Comparison of ENCODE assay signal across 17 cellular contexts in genomic region chr1:6101826-6102225, GRCh38.
"Had no signal": no experiment of that assay in that cellular context is flagged by ENCODE, and none has a peak within 500 bp of the region (broad histone marks: within the 10 kb centered on the region; RNA-seq: fewer than 3 reads in every experiment).

No MANE protein-coding gene starts in this region.

- H3K9me3 Mint-ChIP-seq: activated CD4-positive, alpha-beta memory T cell treated with anti-CD3 and anti-CD28 coated beads, Interleukin-2, amount 10 ng/mL, durations not matched to agents 7 days and 5 days; naive B cell; type B pancreatic cell had no signal

- H3K27me3 Mint-ChIP-seq: activated CD4-positive, alpha-beta memory T cell treated with anti-CD3 and anti-CD28 coated beads, Interleukin-2, amount 10 ng/mL, durations not matched to agents 7 days and 5 days had no signal

- H3K27me3 ChIP-seq: cardiac muscle cell had no signal

- ATAC-seq: gastroesophageal sphincter, left lobe of liver had no signal

- H3K4me3 ChIP-seq: adrenal gland, cardiac muscle cell, dorsolateral prefrontal cortex, gastroesophageal sphincter, suprapubic skin had no signal

- H3K9ac ChIP-seq: SK-N-SH had no signal

- DNase-seq: activated CD4-positive, alpha-beta memory T cell treated with anti-CD3 and anti-CD28 coated beads, Interleukin-2, amount 10 ng/mL, durations not matched to agents 7 days and 5 days; activated CD8-positive, alpha-beta memory T cell treated with anti-CD3 and anti-CD28 coated beads, Interleukin-2, amount 50 U/mL, for 4 hours; adrenal gland; erythroblast; naive B cell; SK-N-SH; stimulated activated naive CD4-positive, alpha-beta T cell treated with Interleukin-2 at 50 U/mL for 16 hours; T-helper 1 cell; T1000 had no signal

- FAIRE-seq: islet of Langerhans had no signal

- H3K4me3 Mint-ChIP-seq: activated CD4-positive, alpha-beta memory T cell treated with anti-CD3 and anti-CD28 coated beads, Interleukin-2, amount 10 ng/mL, durations not matched to agents 7 days and 5 days; naive B cell; type B pancreatic cell had no signal

- H3K36me3 Mint-ChIP-seq: type B pancreatic cell had no signal

- H3K4me1 Mint-ChIP-seq: activated CD4-positive, alpha-beta memory T cell treated with anti-CD3 and anti-CD28 coated beads, Interleukin-2, amount 10 ng/mL, durations not matched to agents 7 days and 5 days had no signal

- H3K27ac ChIP-seq: adrenal gland, cardiac muscle cell, gastroesophageal sphincter, suprapubic skin, VCaP had no signal

- H3K36me3 ChIP-seq: adrenal gland, cardiac muscle cell, suprapubic skin had no signal

- H3K4me1 ChIP-seq: adrenal gland, gastroesophageal sphincter, suprapubic skin had no signal

- H3K27ac Mint-ChIP-seq: activated CD4-positive, alpha-beta memory T cell treated with anti-CD3 and anti-CD28 coated beads, Interleukin-2, amount 10 ng/mL, durations not matched to agents 7 days and 5 days; type B pancreatic cell had no signal

- H3K9me3 ChIP-seq: adrenal gland, gastroesophageal sphincter, SK-N-SH, suprapubic skin had no signal

- H3K4me2 ChIP-seq: SK-N-SH had no signal
